ENCODE assay signal across 1 cellular context in the genomic region with DNA sequence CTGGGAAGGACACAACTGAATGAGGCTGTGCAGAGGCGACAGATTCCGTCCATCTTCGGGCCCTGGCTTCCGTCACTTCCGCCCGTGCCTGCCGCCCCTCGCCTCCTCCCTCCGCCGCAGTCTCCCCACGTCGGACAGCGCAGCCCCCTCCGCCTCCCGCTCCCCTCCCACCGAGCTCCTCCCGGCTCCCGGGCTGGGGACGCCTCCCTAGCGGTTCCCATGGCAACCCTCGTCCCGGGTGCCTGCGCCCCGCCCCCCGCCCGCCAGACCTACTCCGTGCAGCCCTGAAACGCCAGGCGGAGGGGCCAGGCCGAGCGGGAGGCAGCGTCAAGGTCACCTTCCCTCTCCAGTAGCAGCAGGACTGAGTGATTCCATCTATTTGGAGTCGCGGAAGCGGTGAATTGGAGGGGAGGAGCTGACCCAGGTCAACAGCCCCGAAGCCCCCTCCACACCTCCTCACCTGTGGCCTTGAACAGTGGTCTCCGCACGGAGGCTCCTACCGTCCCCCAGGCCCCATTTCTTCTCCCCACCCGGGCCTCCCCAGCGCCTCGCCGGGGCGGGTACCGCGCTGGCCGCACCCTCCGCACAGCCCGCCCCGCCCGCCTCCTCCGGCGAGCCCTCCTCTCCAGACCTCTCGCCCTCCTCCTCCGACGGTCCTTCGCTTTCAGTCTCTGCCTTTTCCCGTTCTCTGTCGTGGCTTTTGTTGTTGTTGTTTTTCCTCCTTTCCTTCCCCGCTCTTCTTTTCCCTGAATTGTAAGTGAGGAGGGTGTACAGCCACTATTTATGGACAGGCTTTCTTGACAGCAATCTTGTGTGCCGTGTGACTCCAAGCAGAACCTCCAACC.
A peak's percentile ranks its signal among the peaks of the same experiment; 100 is the strongest.
TF ChIP-seq lines count a peak whose summit lies in the region.

No MANE protein-coding gene starts in this region.

TF ChIP-seq in GM12878, 131 proteins besides CTCF, POLR2A, EP300 and RAD21 (continues in another document):
- TF ChIP-seq, protein P1, sequence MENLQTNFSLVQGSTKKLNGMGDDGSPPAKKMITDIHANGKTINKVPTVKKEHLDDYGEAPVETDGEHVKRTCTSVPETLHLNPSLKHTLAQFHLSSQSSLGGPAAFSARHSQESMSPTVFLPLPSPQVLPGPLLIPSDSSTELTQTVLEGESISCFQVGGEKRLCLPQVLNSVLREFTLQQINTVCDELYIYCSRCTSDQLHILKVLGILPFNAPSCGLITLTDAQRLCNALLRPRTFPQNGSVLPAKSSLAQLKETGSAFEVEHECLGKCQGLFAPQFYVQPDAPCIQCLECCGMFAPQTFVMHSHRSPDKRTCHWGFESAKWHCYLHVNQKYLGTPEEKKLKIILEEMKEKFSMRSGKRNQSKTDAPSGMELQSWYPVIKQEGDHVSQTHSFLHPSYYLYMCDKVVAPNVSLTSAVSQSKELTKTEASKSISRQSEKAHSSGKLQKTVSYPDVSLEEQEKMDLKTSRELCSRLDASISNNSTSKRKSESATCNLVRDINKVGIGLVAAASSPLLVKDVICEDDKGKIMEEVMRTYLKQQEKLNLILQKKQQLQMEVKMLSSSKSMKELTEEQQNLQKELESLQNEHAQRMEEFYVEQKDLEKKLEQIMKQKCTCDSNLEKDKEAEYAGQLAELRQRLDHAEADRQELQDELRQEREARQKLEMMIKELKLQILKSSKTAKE (IDR thresholded peaks at IDR 0.05; ENCODE audit: low read depth, poor library complexity, severe bottlenecking), result no peak
- TF ChIP-seq, protein P2, sequence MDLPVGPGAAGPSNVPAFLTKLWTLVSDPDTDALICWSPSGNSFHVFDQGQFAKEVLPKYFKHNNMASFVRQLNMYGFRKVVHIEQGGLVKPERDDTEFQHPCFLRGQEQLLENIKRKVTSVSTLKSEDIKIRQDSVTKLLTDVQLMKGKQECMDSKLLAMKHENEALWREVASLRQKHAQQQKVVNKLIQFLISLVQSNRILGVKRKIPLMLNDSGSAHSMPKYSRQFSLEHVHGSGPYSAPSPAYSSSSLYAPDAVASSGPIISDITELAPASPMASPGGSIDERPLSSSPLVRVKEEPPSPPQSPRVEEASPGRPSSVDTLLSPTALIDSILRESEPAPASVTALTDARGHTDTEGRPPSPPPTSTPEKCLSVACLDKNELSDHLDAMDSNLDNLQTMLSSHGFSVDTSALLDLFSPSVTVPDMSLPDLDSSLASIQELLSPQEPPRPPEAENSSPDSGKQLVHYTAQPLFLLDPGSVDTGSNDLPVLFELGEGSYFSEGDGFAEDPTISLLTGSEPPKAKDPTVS (IDR thresholded peaks at IDR 0.05; ENCODE audit: low read depth, low read length), result no peak
- TF ChIP-seq, protein P3, sequence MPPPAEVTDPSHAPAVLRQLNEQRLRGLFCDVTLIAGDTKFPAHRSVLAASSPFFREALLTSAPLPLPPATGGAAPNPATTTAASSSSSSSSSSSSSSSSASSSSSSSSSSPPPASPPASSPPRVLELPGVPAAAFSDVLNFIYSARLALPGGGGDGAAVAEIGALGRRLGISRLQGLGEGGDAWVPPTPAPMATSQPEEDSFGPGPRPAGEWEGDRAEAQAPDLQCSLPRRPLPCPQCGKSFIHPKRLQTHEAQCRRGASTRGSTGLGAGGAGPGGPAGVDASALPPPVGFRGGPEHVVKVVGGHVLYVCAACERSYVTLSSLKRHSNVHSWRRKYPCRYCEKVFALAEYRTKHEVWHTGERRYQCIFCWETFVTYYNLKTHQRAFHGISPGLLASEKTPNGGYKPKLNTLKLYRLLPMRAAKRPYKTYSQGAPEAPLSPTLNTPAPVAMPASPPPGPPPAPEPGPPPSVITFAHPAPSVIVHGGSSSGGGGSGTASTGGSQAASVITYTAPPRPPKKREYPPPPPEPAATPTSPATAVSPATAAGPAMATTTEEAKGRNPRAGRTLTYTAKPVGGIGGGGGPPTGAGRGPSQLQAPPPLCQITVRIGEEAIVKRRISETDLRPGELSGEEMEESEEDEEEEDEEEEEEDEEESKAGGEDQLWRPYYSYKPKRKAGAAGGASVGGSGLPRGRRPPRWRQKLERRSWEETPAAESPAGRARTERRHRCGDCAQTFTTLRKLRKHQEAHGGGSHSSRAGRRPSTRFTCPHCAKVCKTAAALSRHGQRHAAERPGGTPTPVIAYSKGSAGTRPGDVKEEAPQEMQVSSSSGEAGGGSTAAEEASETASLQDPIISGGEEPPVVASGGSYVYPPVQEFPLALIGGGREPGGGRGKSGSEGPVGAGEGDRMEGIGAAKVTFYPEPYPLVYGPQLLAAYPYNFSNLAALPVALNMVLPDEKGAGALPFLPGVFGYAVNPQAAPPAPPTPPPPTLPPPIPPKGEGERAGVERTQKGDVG (CRISPR knock-in tag; IDR thresholded peaks at IDR 0.05), result no peak
- TF ChIP-seq NRF1 (conservative IDR thresholded peaks at IDR 0.05; ENCODE audit: low read depth, low read length), result no peak
- TF ChIP-seq, protein P4, sequence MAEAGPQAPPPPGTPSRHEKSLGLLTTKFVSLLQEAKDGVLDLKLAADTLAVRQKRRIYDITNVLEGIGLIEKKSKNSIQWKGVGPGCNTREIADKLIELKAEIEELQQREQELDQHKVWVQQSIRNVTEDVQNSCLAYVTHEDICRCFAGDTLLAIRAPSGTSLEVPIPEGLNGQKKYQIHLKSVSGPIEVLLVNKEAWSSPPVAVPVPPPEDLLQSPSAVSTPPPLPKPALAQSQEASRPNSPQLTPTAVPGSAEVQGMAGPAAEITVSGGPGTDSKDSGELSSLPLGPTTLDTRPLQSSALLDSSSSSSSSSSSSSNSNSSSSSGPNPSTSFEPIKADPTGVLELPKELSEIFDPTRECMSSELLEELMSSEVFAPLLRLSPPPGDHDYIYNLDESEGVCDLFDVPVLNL (IDR thresholded peaks at IDR 0.05; ENCODE audit: low read depth, low read length), result no peak
- peak; percentile 99 for TF ChIP-seq BMI1 (IDR thresholded peaks at IDR 0.05; ENCODE audit: borderline replicate concordance)
- peak; percentile 63; the same call in 1 of the 2 replicates for TF ChIP-seq CHD2 (IDR thresholded peaks at IDR 0.05; ENCODE audit: borderline replicate concordance, low read depth, low read length)
- no peak for TF ChIP-seq SIX5 (IDR thresholded peaks at IDR 0.05; ENCODE audit: low read depth, low read length, severe bottlenecking)
- TF ChIP-seq NR2C2 (IDR thresholded peaks at IDR 0.05; ENCODE audit: borderline replicate concordance, control insufficient read depth, insufficient read length, low read depth), result no peak
- no peak for TF ChIP-seq HDAC2 (IDR thresholded peaks at IDR 0.05)
- TF ChIP-seq PAX8 (IDR thresholded peaks at IDR 0.05), result no peak
- TF ChIP-seq IKZF2 (IDR thresholded peaks at IDR 0.05), result peak; percentile 45 to 74; a peak in 2 of 4 replicates
- TF ChIP-seq BRCA1 (IDR thresholded peaks at IDR 0.05; ENCODE audit: low read depth, low read length), result no peak
- TF ChIP-seq CHD1 (IDR thresholded peaks at IDR 0.05; ENCODE audit: low read depth, low read length), result 0 out of 2 replicates have a peak, but pooled peaks have one; percentile 45
- TF ChIP-seq YY1 (IDR thresholded peaks at IDR 0.05; ENCODE audit: low read depth, low read length), result peak; percentile 66; the same call in 1 of the 2 replicates
- 0 out of 2 replicates have a peak, but pooled peaks have one; percentile 17 for TF ChIP-seq TCF3 (IDR thresholded peaks at IDR 0.05; ENCODE audit: borderline replicate concordance, insufficient read depth, low read depth, low read length)
- TF ChIP-seq JUND (IDR thresholded peaks at IDR 0.05; ENCODE audit: low read depth, low read length), result no peak
- TF ChIP-seq NFIC (IDR thresholded peaks at IDR 0.05; ENCODE audit: low read depth, low read length), result no peak
- TF ChIP-seq, protein P5, sequence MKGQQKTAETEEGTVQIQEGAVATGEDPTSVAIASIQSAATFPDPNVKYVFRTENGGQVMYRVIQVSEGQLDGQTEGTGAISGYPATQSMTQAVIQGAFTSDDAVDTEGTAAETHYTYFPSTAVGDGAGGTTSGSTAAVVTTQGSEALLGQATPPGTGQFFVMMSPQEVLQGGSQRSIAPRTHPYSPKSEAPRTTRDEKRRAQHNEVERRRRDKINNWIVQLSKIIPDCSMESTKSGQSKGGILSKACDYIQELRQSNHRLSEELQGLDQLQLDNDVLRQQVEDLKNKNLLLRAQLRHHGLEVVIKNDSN (IDR thresholded peaks at IDR 0.05; ENCODE audit: borderline replicate concordance, extremely low read length, insufficient read depth, low read depth, low read length), result no peak
- TF ChIP-seq DPF2 (IDR thresholded peaks at IDR 0.05), result peak; percentile 69; the same call in 1 of the 2 replicates
- TF ChIP-seq TBL1XR1 (IDR thresholded peaks at IDR 0.05; ENCODE audit: low read depth, low read length), result no peak
- TF ChIP-seq, protein P6, sequence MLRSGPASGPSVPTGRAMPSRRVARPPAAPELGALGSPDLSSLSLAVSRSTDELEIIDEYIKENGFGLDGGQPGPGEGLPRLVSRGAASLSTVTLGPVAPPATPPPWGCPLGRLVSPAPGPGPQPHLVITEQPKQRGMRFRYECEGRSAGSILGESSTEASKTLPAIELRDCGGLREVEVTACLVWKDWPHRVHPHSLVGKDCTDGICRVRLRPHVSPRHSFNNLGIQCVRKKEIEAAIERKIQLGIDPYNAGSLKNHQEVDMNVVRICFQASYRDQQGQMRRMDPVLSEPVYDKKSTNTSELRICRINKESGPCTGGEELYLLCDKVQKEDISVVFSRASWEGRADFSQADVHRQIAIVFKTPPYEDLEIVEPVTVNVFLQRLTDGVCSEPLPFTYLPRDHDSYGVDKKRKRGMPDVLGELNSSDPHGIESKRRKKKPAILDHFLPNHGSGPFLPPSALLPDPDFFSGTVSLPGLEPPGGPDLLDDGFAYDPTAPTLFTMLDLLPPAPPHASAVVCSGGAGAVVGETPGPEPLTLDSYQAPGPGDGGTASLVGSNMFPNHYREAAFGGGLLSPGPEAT (IDR thresholded peaks at IDR 0.05; ENCODE audit: low read depth), result peak; percentile 27; the same call in 1 of the 2 replicates
- peak; percentile 72; the same call in 1 of the 2 replicates for TF ChIP-seq PAX5 (IDR thresholded peaks at IDR 0.05; ENCODE audit: borderline replicate concordance, low read depth, low read length)
- no peak for TF ChIP-seq ZNF622 (IDR thresholded peaks at IDR 0.05)
- peak; percentile 39; the same call in 1 of the 2 replicates for TF ChIP-seq RB1 (IDR thresholded peaks at IDR 0.05; ENCODE audit: borderline replicate concordance)
- no peak for TF ChIP-seq ZZZ3 (IDR thresholded peaks at IDR 0.05; ENCODE audit: control insufficient read depth, insufficient read length, low read depth)
- TF ChIP-seq MTA3 (IDR thresholded peaks at IDR 0.05; ENCODE audit: borderline replicate concordance, low read length), result no peak
- TF ChIP-seq ZNF217 (IDR thresholded peaks at IDR 0.05), result no peak
- no peak for TF ChIP-seq MXI1 (IDR thresholded peaks at IDR 0.05; ENCODE audit: low read depth, low read length)
- no peak; the same call in 1 of the 2 replicates for TF ChIP-seq CBFB (IDR thresholded peaks at IDR 0.05; ENCODE audit: low read depth)
- peak; percentile 48; the same call in 1 of the 2 replicates for TF ChIP-seq BACH1 (IDR thresholded peaks at IDR 0.05; ENCODE audit: borderline replicate concordance)
- no peak; the same call in 1 of the 2 replicates for TF ChIP-seq POLR2AphosphoS2 (IDR thresholded peaks at IDR 0.05; ENCODE audit: low read depth, low read length)
- TF ChIP-seq EED (IDR thresholded peaks at IDR 0.05; ENCODE audit: low read depth), result no peak
- no peak for TF ChIP-seq STAT1 (conservative IDR thresholded peaks at IDR 0.05)
- TF ChIP-seq EZH2 (IDR thresholded peaks at IDR 0.05; ENCODE audit: borderline replicate concordance, control insufficient read depth, low read depth, low read length), result no peak
- TF ChIP-seq POLR2AphosphoS5 (IDR thresholded peaks at IDR 0.05; ENCODE audit: low read length), result peak; percentile 40; the same call in 1 of the 2 replicates
- TF ChIP-seq EGR1 (IDR thresholded peaks at IDR 0.05; ENCODE audit: borderline replicate concordance in 1 of 2, low read depth in 2 of 2, low read length in 2 of 2), result peak in 1 of 2 experiments; percentile 52; a peak in 1 of 3 replicates
- no peak for TF ChIP-seq ZNF384 (IDR thresholded peaks at IDR 0.05; ENCODE audit: borderline replicate concordance, low read depth, low read length)
- TF ChIP-seq NFXL1 (IDR thresholded peaks at IDR 0.05; ENCODE audit: borderline replicate concordance), result no peak
- TF ChIP-seq, protein P7, sequence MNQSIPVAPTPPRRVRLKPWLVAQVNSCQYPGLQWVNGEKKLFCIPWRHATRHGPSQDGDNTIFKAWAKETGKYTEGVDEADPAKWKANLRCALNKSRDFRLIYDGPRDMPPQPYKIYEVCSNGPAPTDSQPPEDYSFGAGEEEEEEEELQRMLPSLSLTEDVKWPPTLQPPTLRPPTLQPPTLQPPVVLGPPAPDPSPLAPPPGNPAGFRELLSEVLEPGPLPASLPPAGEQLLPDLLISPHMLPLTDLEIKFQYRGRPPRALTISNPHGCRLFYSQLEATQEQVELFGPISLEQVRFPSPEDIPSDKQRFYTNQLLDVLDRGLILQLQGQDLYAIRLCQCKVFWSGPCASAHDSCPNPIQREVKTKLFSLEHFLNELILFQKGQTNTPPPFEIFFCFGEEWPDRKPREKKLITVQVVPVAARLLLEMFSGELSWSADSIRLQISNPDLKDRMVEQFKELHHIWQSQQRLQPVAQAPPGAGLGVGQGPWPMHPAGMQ (IDR thresholded peaks at IDR 0.05; ENCODE audit: borderline replicate concordance), result no peak; the same call in 1 of the 2 replicates
- TF ChIP-seq TARDBP (IDR thresholded peaks at IDR 0.05; ENCODE audit: borderline replicate concordance), result no peak
- TF ChIP-seq, protein P8, sequence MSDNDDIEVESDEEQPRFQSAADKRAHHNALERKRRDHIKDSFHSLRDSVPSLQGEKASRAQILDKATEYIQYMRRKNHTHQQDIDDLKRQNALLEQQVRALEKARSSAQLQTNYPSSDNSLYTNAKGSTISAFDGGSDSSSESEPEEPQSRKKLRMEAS (IDR thresholded peaks at IDR 0.05; ENCODE audit: low read depth, low read length), result no peak
- no peak for TF ChIP-seq KAT2A (conservative IDR thresholded peaks at IDR 0.05; ENCODE audit: control insufficient read depth, low read depth, low read length)
- TF ChIP-seq, protein P9, sequence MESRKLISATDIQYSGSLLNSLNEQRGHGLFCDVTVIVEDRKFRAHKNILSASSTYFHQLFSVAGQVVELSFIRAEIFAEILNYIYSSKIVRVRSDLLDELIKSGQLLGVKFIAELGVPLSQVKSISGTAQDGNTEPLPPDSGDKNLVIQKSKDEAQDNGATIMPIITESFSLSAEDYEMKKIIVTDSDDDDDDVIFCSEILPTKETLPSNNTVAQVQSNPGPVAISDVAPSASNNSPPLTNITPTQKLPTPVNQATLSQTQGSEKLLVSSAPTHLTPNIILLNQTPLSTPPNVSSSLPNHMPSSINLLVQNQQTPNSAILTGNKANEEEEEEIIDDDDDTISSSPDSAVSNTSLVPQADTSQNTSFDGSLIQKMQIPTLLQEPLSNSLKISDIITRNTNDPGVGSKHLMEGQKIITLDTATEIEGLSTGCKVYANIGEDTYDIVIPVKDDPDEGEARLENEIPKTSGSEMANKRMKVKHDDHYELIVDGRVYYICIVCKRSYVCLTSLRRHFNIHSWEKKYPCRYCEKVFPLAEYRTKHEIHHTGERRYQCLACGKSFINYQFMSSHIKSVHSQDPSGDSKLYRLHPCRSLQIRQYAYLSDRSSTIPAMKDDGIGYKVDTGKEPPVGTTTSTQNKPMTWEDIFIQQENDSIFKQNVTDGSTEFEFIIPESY (IDR thresholded peaks at IDR 0.05), result no peak; the same call in 1 of the 2 replicates
- TF ChIP-seq SMAD5 (IDR thresholded peaks at IDR 0.05; ENCODE audit: low read depth), result no peak
- no peak for TF ChIP-seq FOXK2 (IDR thresholded peaks at IDR 0.05)
- no peak for TF ChIP-seq MEF2A (IDR thresholded peaks at IDR 0.05; ENCODE audit: insufficient read depth, low read depth, low read length)
- no peak for TF ChIP-seq SREBF1 (IDR thresholded peaks at IDR 0.05; ENCODE audit: low read length)
